8 cellular contexts compared by ENCODE assay signal in the genomic region with DNA sequence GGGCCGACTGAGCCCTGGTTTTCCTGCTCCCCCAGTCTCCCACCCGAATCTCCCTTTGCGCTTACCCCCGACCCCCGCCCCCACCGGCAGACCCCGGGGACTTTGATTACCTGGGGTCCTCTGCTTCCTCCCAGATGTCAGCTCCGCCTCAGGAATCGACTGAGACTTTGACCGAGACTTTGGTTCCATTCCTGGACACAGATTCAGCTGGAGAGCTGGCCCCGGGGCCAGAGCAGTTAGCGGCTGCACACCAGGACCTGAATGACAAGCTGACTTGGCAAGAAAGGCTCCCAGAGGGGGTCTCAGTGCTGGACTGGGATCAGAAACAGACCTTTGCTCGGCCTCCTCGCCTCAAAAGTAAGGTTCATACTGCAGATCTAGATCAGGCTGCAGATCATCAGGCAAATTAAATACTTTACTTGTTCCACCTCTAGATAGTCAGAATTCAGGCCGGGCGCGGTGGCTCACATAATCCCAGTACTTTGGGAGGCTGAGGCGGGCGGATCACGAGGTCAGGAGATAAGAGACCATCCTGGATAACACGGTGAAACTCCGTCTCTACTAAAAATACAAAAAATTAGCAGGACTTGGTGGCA.
DNase-seq lines count a peak whose midpoint lies in the region; ATAC-seq and TF ChIP-seq lines count a peak whose summit lies in the region.

No MANE protein-coding gene starts in this region.

- no peak for DNase-seq in activated T-cell treated with anti-CD3 and anti-CD28 coated beads, Interleukin-2, amount 50 U/mL, for 72 hours
- DNase-seq in activated T-cell treated with anti-CD3 and anti-CD28 coated beads, Interleukin-2, amount 50 U/mL, for 4 hours: no peak
- DNase-seq in epithelial cell of proximal tubule (ENCODE audit: low read depth) (no peak), NCI-H2107 treated with DMSO at 0.1 percent for 48 hours (lab: John Stamatoyannopoulos, UW; ENCODE audit: unreplicated experiment) (no peak), NCI-H748 treated with DMSO at 0.1 percent for 48 hours (lab: John Stamatoyannopoulos, UW) (no peak)
- no peak for DNase-seq in activated CD8-positive, alpha-beta memory T cell treated with anti-CD3 and anti-CD28 coated beads, Interleukin-2, amount 50 U/mL, for 48 hours

- no peak overlapping the region for H3K27ac Mint-ChIP-seq in activated T-cell treated with anti-CD3 and anti-CD28 coated beads, Interleukin-2, amount 50 U/mL, for 72 hours

- 19% methylated on average over 22 of the region's 22 CpGs for WGBS in urinary bladder

- H3K9me3 ChIP-seq in mucosa of rectum (ENCODE audit: control insufficient read depth in 2 of 2, low read length in 2 of 2): no peaks in the 10 kb centered on the region

- H3K4me3 ChIP-seq in epithelial cell of proximal tubule (ENCODE audit: low read depth, low read length): peak overlapping the region; percentile 48
- H3K4me3 ChIP-seq in mucosa of rectum (ENCODE audit: low read length in 2 of 2): peak overlapping the region; percentile 48 to 52
- peak overlapping the region; percentile 37 for H3K4me3 ChIP-seq in urinary bladder (ENCODE audit: low read depth, low read length)

- ATAC-seq in activated T-cell treated with anti-CD3 and anti-CD28 coated beads, Interleukin-2, amount 50 U/mL, for 72 hours (replicated peaks in 1 of 2): no peak
- ATAC-seq in activated T-cell treated with anti-CD3 and anti-CD28 coated beads, Interleukin-2, amount 50 U/mL, for 4 hours: no peak

- H3K9me3 Mint-ChIP-seq in activated T-cell treated with anti-CD3 and anti-CD28 coated beads, Interleukin-2, amount 50 U/mL, for 72 hours: no peaks in the 10 kb centered on the region
- no peaks in the 10 kb centered on the region for H3K9me3 Mint-ChIP-seq in activated T-cell treated with anti-CD3 and anti-CD28 coated beads, Interleukin-2, amount 50 U/mL, for 4 hours

- no peak overlapping the region for H3K27ac ChIP-seq in mucosa of rectum (ENCODE audit: low read depth in 2 of 2, low read length in 2 of 2)
- H3K27ac ChIP-seq in urinary bladder (ENCODE audit: low read depth): no peak overlapping the region

- H3K9ac ChIP-seq in mucosa of rectum (ENCODE audit: low read depth in 1 of 2, low read length in 2 of 2): no peak overlapping the region

- H3K36me3 ChIP-seq in mucosa of rectum (ENCODE audit: control insufficient read depth in 2 of 2, insufficient read depth in 2 of 2, low read length in 2 of 2) (no peaks in the 10 kb centered on the region), urinary bladder (ENCODE audit: insufficient read depth) (no peaks in the 10 kb centered on the region)

- H3K4me3 Mint-ChIP-seq in activated T-cell treated with anti-CD3 and anti-CD28 coated beads, Interleukin-2, amount 50 U/mL, for 72 hours: peak overlapping the region; percentile 50 to 65
- H3K4me3 Mint-ChIP-seq in activated T-cell treated with anti-CD3 and anti-CD28 coated beads, Interleukin-2, amount 50 U/mL, for 4 hours: no peak overlapping the region

- H3K4me1 ChIP-seq in mucosa of rectum (ENCODE audit: control insufficient read depth in 2 of 2, insufficient read depth in 2 of 2, low read length in 2 of 2): peaks cover 4 to 10% of the 10 kb centered on the region in 2 donors
- H3K4me1 ChIP-seq in urinary bladder (ENCODE audit: insufficient read depth): no peaks in the 10 kb centered on the region

- peaks cover 19% of the 10 kb centered on the region for H3K27me3 Mint-ChIP-seq in activated T-cell treated with anti-CD3 and anti-CD28 coated beads, Interleukin-2, amount 50 U/mL, for 72 hours (ENCODE audit: low read depth)
- H3K27me3 Mint-ChIP-seq in activated T-cell treated with anti-CD3 and anti-CD28 coated beads, Interleukin-2, amount 50 U/mL, for 4 hours (ENCODE audit: low read depth): peaks cover 23% of the 10 kb centered on the region

- no peak for TF ChIP-seq CTCF in epithelial cell of proximal tubule (conservative IDR thresholded peaks at IDR 0.05; ENCODE audit: low read depth, low read length)

- no peaks in the 10 kb centered on the region for H3K36me3 Mint-ChIP-seq in activated T-cell treated with anti-CD3 and anti-CD28 coated beads, Interleukin-2, amount 50 U/mL, for 72 hours (ENCODE audit: insufficient read depth in 2 of 2)
- H3K36me3 Mint-ChIP-seq in activated T-cell treated with anti-CD3 and anti-CD28 coated beads, Interleukin-2, amount 50 U/mL, for 4 hours (ENCODE audit: insufficient read depth): no peaks in the 10 kb centered on the region

- peaks cover 8% of the 10 kb centered on the region for H3K4me1 Mint-ChIP-seq in activated T-cell treated with anti-CD3 and anti-CD28 coated beads, Interleukin-2, amount 50 U/mL, for 72 hours (ENCODE audit: low read depth)
- peaks cover 9% of the 10 kb centered on the region for H3K4me1 Mint-ChIP-seq in activated T-cell treated with anti-CD3 and anti-CD28 coated beads, Interleukin-2, amount 50 U/mL, for 4 hours (ENCODE audit: low read depth)

- H3K27me3 ChIP-seq in mucosa of rectum (ENCODE audit: control insufficient read depth in 2 of 2, insufficient read depth in 2 of 2, low read length in 2 of 2): no peaks in the 10 kb centered on the region
